Comparison of ENCODE assay signal across 7 cellular contexts in genomic region chr21:14215971-14216621, GRCh38. TPM values are rescaled to one million over a fixed set of nuclear protein-coding genes. Genes with fewer than 3 reads are reported as not detected.
DNase-seq lines count a peak whose midpoint lies in the region; ATAC-seq and TF ChIP-seq lines count a peak whose summit lies in the region.

RBM11 (plus strand) TSS chr21:14216157; CDS start chr21:14216187, 30 bp downstream.

- no peaks in the 10 kb centered on the region for H3K36me3 ChIP-seq in lower lobe of right lung

- H3K4me1 ChIP-seq in lower lobe of right lung = no peaks in the 10 kb centered on the region

- peak; percentile 97 for ATAC-seq in GM18511 (IDR thresholded peaks at IDR 0.05; ENCODE audit: unreplicated experiment)
- peak; percentile 96 for ATAC-seq in HG02973 (IDR thresholded peaks at IDR 0.05; ENCODE audit: unreplicated experiment)
- ATAC-seq in lower lobe of right lung = peak; percentile 100

- intact Hi-C loops in lower lobe of right lung (cut with DNase I) = no loop called here

- H3K4me3 ChIP-seq in lower lobe of right lung = peak within 1 kb of the TSS; percentile 76

- DNase-seq in NCI-H2227 treated with DMSO at 0.1 percent for 48 hours (lab: John Stamatoyannopoulos, UW) = peak; percentile 49
- peak; percentile 72 for DNase-seq in activated CD4-positive, alpha-beta T cell treated with anti-CD3 and anti-CD28 coated beads, Interleukin-2, amount 50 U/mL, for 4 hours
- DNase-seq in ecto neural progenitor cell (ENCODE audit: low spot score) = peak; percentile 88
- peak; percentile 86 for DNase-seq in lower lobe of right lung
- DNase-seq in stimulated activated CD4-positive, alpha-beta T cell treated with anti-CD3 and anti-CD28 coated beads, Interleukin-4, amount 100 ng/mL, for 48 hours (ENCODE audit: low read depth in 2 of 2) = peak; percentile 74 to 78

- peaks cover 7% of the 10 kb centered on the region for H3K27me3 ChIP-seq in lower lobe of right lung (ENCODE audit: low read depth)

- no peaks in the 10 kb centered on the region for H3K9me3 ChIP-seq in lower lobe of right lung

- H3K27ac ChIP-seq in lower lobe of right lung = peak within 1 kb of the TSS; percentile 57

- TF ChIP-seq CTCF in lower lobe of right lung (IDR thresholded peaks at IDR 0.05) = no peak

RNA-seq across cellular contexts. Expression of gene RBM11, which starts in this region (rescaled TPM):
- total RNA-seq in lower lobe of right lung = 2.6 TPM

Comparison
In these comparisons a context has a peak if more than half of its experiments do, and no peak if none do; other contexts are left out.
1. Peak in every context shown above with its lines: DNase-seq, ATAC-seq, H3K4me3 ChIP-seq and H3K27ac ChIP-seq.